In genomic region chr15:64381000-64381751, GRCh38 we compare ENCODE assay signal across 1 cellular context.
TF ChIP-seq lines count a peak whose summit lies in the region.

TSS of gene PCLAF (minus strand) at chr15:64381441. CDS start at chr15:64381371, 70 bp downstream.

TF ChIP-seq in K562, 482 proteins besides CTCF, POLR2A, EP300 and RAD21 (continued from another document and continues in another):
- peak; percentile 66 to 78; a peak in 2 of 4 replicates for TF ChIP-seq FOXK2 (conservative IDR thresholded peaks at IDR 0.05 in 1 of 2, IDR thresholded peaks at IDR 0.05 in 1 of 2; ENCODE audit: low read depth in 2 of 2)
- TF ChIP-seq, protein P1, sequence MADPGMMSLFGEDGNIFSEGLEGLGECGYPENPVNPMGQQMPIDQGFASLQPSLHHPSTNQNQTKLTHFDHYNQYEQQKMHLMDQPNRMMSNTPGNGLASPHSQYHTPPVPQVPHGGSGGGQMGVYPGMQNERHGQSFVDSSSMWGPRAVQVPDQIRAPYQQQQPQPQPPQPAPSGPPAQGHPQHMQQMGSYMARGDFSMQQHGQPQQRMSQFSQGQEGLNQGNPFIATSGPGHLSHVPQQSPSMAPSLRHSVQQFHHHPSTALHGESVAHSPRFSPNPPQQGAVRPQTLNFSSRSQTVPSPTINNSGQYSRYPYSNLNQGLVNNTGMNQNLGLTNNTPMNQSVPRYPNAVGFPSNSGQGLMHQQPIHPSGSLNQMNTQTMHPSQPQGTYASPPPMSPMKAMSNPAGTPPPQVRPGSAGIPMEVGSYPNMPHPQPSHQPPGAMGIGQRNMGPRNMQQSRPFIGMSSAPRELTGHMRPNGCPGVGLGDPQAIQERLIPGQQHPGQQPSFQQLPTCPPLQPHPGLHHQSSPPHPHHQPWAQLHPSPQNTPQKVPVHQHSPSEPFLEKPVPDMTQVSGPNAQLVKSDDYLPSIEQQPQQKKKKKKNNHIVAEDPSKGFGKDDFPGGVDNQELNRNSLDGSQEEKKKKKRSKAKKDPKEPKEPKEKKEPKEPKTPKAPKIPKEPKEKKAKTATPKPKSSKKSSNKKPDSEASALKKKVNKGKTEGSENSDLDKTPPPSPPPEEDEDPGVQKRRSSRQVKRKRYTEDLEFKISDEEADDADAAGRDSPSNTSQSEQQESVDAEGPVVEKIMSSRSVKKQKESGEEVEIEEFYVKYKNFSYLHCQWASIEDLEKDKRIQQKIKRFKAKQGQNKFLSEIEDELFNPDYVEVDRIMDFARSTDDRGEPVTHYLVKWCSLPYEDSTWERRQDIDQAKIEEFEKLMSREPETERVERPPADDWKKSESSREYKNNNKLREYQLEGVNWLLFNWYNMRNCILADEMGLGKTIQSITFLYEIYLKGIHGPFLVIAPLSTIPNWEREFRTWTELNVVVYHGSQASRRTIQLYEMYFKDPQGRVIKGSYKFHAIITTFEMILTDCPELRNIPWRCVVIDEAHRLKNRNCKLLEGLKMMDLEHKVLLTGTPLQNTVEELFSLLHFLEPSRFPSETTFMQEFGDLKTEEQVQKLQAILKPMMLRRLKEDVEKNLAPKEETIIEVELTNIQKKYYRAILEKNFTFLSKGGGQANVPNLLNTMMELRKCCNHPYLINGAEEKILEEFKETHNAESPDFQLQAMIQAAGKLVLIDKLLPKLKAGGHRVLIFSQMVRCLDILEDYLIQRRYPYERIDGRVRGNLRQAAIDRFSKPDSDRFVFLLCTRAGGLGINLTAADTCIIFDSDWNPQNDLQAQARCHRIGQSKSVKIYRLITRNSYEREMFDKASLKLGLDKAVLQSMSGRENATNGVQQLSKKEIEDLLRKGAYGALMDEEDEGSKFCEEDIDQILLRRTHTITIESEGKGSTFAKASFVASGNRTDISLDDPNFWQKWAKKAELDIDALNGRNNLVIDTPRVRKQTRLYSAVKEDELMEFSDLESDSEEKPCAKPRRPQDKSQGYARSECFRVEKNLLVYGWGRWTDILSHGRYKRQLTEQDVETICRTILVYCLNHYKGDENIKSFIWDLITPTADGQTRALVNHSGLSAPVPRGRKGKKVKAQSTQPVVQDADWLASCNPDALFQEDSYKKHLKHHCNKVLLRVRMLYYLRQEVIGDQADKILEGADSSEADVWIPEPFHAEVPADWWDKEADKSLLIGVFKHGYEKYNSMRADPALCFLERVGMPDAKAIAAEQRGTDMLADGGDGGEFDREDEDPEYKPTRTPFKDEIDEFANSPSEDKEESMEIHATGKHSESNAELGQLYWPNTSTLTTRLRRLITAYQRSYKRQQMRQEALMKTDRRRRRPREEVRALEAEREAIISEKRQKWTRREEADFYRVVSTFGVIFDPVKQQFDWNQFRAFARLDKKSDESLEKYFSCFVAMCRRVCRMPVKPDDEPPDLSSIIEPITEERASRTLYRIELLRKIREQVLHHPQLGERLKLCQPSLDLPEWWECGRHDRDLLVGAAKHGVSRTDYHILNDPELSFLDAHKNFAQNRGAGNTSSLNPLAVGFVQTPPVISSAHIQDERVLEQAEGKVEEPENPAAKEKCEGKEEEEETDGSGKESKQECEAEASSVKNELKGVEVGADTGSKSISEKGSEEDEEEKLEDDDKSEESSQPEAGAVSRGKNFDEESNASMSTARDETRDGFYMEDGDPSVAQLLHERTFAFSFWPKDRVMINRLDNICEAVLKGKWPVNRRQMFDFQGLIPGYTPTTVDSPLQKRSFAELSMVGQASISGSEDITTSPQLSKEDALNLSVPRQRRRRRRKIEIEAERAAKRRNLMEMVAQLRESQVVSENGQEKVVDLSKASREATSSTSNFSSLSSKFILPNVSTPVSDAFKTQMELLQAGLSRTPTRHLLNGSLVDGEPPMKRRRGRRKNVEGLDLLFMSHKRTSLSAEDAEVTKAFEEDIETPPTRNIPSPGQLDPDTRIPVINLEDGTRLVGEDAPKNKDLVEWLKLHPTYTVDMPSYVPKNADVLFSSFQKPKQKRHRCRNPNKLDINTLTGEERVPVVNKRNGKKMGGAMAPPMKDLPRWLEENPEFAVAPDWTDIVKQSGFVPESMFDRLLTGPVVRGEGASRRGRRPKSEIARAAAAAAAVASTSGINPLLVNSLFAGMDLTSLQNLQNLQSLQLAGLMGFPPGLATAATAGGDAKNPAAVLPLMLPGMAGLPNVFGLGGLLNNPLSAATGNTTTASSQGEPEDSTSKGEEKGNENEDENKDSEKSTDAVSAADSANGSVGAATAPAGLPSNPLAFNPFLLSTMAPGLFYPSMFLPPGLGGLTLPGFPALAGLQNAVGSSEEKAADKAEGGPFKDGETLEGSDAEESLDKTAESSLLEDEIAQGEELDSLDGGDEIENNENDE (IDR thresholded peaks at IDR 0.05; ENCODE audit: low read depth, low read length) = no peak
- no peak for TF ChIP-seq ZNF224 (CRISPR knock-in tag; IDR thresholded peaks at IDR 0.05)
- TF ChIP-seq RUNX1 (IDR thresholded peaks at IDR 0.05; ENCODE audit: low read depth) = no peak
- TF ChIP-seq, protein P2, sequence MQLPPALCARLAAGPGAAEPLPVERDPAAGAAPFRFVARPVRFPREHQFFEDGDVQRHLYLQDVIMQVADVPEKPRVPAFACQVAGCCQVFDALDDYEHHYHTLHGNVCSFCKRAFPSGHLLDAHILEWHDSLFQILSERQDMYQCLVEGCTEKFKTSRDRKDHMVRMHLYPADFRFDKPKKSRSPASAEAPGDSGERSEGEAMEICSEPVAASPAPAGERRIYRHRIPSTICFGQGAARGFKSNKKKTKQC (CRISPR knock-in tag; IDR thresholded peaks at IDR 0.05) = peak; percentile 41; the same call in 1 of the 2 replicates
- no peak for TF ChIP-seq SETDB1 (IDR thresholded peaks at IDR 0.05; ENCODE audit: low read length)
- TF ChIP-seq IRF9 (tag; IDR thresholded peaks at IDR 0.05) = no peak
- peak; percentile 53; the same call in 1 of the 2 replicates for TF ChIP-seq SMARCC2 (IDR thresholded peaks at IDR 0.05; ENCODE audit: low read depth)
- TF ChIP-seq ZFP30 (CRISPR knock-in tag; IDR thresholded peaks at IDR 0.05; ENCODE audit: borderline replicate concordance) = no peak
- TF ChIP-seq, protein P3, sequence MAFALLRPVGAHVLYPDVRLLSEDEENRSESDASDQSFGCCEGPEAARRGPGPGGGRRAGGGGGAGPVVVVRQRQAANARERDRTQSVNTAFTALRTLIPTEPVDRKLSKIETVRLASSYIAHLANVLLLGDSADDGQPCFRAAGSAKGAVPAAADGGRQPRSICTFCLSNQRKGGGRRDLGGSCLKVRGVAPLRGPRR (CRISPR knock-in tag; IDR thresholded peaks at IDR 0.05) = no peak
- TF ChIP-seq ZBTB12 (CRISPR knock-in tag; IDR thresholded peaks at IDR 0.05) = no peak
- TF ChIP-seq PML (IDR thresholded peaks at IDR 0.05; ENCODE audit: low read length) = peak; percentile 92
- TF ChIP-seq KLF10 (CRISPR knock-in tag; IDR thresholded peaks at IDR 0.05) = no peak
- no peak for TF ChIP-seq ZBED1 (IDR thresholded peaks at IDR 0.05)
- peak; percentile 91 for TF ChIP-seq PHF8 (IDR thresholded peaks at IDR 0.05; ENCODE audit: borderline replicate concordance, low read length)
- no peak for TF ChIP-seq SMC3 (conservative IDR thresholded peaks at IDR 0.05; ENCODE audit: insufficient read depth, low read depth, low read length)
- TF ChIP-seq ZNF165 (CRISPR knock-in tag; IDR thresholded peaks at IDR 0.05; ENCODE audit: borderline replicate concordance) = no peak
- TF ChIP-seq SMAD4 (CRISPR knock-in tag; conservative IDR thresholded peaks at IDR 0.05) = no peak; the same call in 1 of the 2 replicates
- TF ChIP-seq TEAD4 (IDR thresholded peaks at IDR 0.05; ENCODE audit: low read length) = no peak
- no peak for TF ChIP-seq TEAD4 (CRISPR knock-in tag; IDR thresholded peaks at IDR 0.05; ENCODE audit: borderline replicate concordance)
- no peak for TF ChIP-seq HNRNPK (IDR thresholded peaks at IDR 0.05; ENCODE audit: low read depth, low read length, poor library complexity, severe bottlenecking)
- no peak for TF ChIP-seq ZNF584 (CRISPR knock-in tag; IDR thresholded peaks at IDR 0.05; ENCODE audit: low read depth)
- no peak for TF ChIP-seq SFPQ (IDR thresholded peaks at IDR 0.05; ENCODE audit: low read depth, low read length)
- TF ChIP-seq ZBTB1 (CRISPR knock-in tag; IDR thresholded peaks at IDR 0.05; ENCODE audit: borderline replicate concordance, low read depth) = no peak
- TF ChIP-seq GTF2F1 (IDR thresholded peaks at IDR 0.05; ENCODE audit: low read depth, low read length) = peak; percentile 95
- TF ChIP-seq ZC3H11A (IDR thresholded peaks at IDR 0.05; ENCODE audit: low read depth, low read length) = no peak
- TF ChIP-seq IRF1 (CRISPR knock-in tag; IDR thresholded peaks at IDR 0.05; ENCODE audit: borderline replicate concordance) = no peak
- TF ChIP-seq HDAC3 (IDR thresholded peaks at IDR 0.05; ENCODE audit: borderline replicate concordance, partially characterized antibody) = no peak
- TF ChIP-seq PTRF (tag; IDR thresholded peaks at IDR 0.05) = no peak
- TF ChIP-seq TARDBP (IDR thresholded peaks at IDR 0.05) = 0 out of 2 replicates have a peak, but pooled peaks have one; percentile 38
- no peak for TF ChIP-seq TRIM24 (IDR thresholded peaks at IDR 0.05)
- TF ChIP-seq ZNF12 (CRISPR knock-in tag; IDR thresholded peaks at IDR 0.05) = no peak
- no peak for TF ChIP-seq KLF16 (IDR thresholded peaks at IDR 0.05)
- no peak for TF ChIP-seq LEF1 (IDR thresholded peaks at IDR 0.05)
- 0 out of 2 replicates have a peak, but pooled peaks have one; percentile 32 for TF ChIP-seq PHF21A (IDR thresholded peaks at IDR 0.05; ENCODE audit: borderline replicate concordance, low read depth)
- TF ChIP-seq GATAD2B (IDR thresholded peaks at IDR 0.05; ENCODE audit: borderline replicate concordance) = no peak
- no peak for TF ChIP-seq JUN (IDR thresholded peaks at IDR 0.05; ENCODE audit: borderline replicate concordance, low read depth, low read length)
- TF ChIP-seq JUN (CRISPR knock-in tag; IDR thresholded peaks at IDR 0.05; ENCODE audit: borderline replicate concordance) = no peak
- no peak for TF ChIP-seq ZNF717 (CRISPR knock-in tag; IDR thresholded peaks at IDR 0.05)
- TF ChIP-seq ZNF79 (CRISPR knock-in tag; IDR thresholded peaks at IDR 0.05; ENCODE audit: low read depth) = no peak
- TF ChIP-seq, protein P4, sequence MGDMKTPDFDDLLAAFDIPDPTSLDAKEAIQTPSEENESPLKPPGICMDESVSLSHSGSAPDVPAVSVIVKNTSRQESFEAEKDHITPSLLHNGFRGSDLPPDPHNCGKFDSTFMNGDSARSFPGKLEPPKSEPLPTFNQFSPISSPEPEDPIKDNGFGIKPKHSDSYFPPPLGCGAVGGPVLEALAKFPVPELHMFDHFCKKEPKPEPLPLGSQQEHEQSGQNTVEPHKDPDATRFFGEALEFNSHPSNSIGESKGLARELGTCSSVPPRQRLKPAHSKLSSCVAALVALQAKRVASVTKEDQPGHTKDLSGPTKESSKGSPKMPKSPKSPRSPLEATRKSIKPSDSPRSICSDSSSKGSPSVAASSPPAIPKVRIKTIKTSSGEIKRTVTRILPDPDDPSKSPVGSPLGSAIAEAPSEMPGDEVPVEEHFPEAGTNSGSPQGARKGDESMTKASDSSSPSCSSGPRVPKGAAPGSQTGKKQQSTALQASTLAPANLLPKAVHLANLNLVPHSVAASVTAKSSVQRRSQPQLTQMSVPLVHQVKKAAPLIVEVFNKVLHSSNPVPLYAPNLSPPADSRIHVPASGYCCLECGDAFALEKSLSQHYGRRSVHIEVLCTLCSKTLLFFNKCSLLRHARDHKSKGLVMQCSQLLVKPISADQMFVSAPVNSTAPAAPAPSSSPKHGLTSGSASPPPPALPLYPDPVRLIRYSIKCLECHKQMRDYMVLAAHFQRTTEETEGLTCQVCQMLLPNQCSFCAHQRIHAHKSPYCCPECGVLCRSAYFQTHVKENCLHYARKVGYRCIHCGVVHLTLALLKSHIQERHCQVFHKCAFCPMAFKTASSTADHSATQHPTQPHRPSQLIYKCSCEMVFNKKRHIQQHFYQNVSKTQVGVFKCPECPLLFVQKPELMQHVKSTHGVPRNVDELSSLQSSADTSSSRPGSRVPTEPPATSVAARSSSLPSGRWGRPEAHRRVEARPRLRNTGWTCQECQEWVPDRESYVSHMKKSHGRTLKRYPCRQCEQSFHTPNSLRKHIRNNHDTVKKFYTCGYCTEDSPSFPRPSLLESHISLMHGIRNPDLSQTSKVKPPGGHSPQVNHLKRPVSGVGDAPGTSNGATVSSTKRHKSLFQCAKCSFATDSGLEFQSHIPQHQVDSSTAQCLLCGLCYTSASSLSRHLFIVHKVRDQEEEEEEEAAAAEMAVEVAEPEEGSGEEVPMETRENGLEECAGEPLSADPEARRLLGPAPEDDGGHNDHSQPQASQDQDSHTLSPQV (IDR thresholded peaks at IDR 0.05) = no peak; the same call in 1 of the 2 replicates
